ENCODE assay signal across 8 cellular contexts in the genomic region with DNA sequence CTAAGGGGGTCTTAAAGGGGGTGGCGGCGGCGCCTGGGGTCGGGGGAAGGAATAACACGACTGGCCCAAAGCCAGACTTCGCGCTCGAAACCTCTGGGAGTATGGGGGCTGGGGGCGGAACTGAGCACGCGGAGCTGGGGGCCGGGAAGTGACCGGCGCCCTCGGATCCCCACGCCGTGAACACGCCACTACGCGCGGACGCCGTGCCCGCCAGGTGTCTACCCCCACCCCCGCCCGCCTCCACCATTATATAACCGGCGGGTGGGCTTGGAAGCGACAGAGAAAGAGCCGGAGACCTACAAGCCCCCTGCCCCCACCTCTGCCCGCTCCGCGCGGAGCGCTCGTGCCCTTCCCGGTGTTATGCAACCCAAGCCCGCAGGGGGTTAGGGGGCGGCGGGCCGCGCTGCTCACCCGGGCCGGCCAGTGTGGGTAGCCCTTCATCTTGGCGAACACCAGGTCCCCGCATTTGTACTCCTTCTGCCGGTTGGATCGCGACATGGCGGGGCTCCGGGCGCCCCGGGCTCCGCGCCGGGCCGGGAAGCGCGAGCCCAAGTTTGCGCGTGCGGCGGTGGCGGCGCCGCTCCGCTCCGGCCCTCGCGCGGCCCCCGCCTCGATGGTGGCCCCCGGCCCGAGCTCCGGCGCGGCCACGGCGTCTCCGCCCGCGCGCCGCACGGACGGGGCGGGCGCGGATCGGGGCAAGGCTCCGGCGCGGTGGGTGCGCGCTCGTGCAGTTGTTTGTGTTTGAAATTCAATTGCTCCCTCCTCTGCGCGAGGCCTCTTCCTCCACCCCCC. TPM values are rescaled to one million over a fixed set of nuclear protein-coding genes. Genes with fewer than 3 reads are reported as not detected.
DNase-seq lines count a peak whose midpoint lies in the region; ATAC-seq and TF ChIP-seq lines count a peak whose summit lies in the region.

A gene (minus strand): TSS at position 744 of the 792 bp plus-strand sequence. CDS start 246 bp downstream, at position 498.

- TF ChIP-seq CTCF in AG10803 (conservative IDR thresholded peaks at IDR 0.05; ENCODE audit: low read length) (no peak), right lobe of liver (IDR thresholded peaks at IDR 0.05) (peak in 1 of 4 donors; percentile 6)

- H3K4me1 ChIP-seq in right lobe of liver = peaks cover 0 to 38% (median 20%) of the 10 kb centered on the region in 4 donors

- peak within 1 kb of the TSS; percentile 97 for H3K4me3 ChIP-seq in AG10803 (ENCODE audit: low read length)
- H3K4me3 ChIP-seq in right lobe of liver = peak within 1 kb of the TSS; percentile 73 to 89 (median 78)

- ATAC-seq in GM18909 (IDR thresholded peaks at IDR 0.05; ENCODE audit: poor library complexity, unreplicated experiment) (peak; percentile 8), HG03432 (IDR thresholded peaks at IDR 0.05; ENCODE audit: unreplicated experiment) (peak; percentile 31), right lobe of liver (no peak), GM18519 (IDR thresholded peaks at IDR 0.05; ENCODE audit: low FRiP score, unreplicated experiment) (no peak)
- ATAC-seq in stimulated activated naive CD8-positive, alpha-beta T cell treated with anti-CD3 and anti-CD28 coated beads, Interleukin-15, Interleukin-2, amounts not matched to agents 100 U/mL and 50 U/mL, for 24 hours = peak; percentile 2

- H3K9me3 ChIP-seq in right lobe of liver = no peaks in the 10 kb centered on the region

- under 1% methylated on average over 18 of the region's 99 CpGs for WGBS in right lobe of liver (ENCODE audit: insufficient coverage, low coverage, low lambda C conversion rate, missing lambda C conversion rate)

- no peaks in the 10 kb centered on the region for H3K36me3 ChIP-seq in right lobe of liver

- intact Hi-C loops in T-helper 2 cell treated with Interferon-gamma antibody and Interleukin-4, amounts not matched to agents 100 ng/mL and 5 ng/mL, for 36 hours (cut with micrococcal nuclease) = loop anchor here (1.0 to 2.0 kb wide), 5 partner anchors 10 to 91 kb away; a partner anchor contains a TSS
- intact Hi-C loops in right lobe of liver (cut with DNase I) = no loop called here

- H3K27me3 ChIP-seq in right lobe of liver = no peaks in the 10 kb centered on the region

- DNase-seq in AG10803 (ENCODE audit: low read depth) = peak; percentile 30
- DNase-seq in dermis microvascular lymphatic vessel endothelial cell (ENCODE audit: low read depth in 2 of 2) = peak in 1 of 2 donors; percentile 50
- peak; percentile 65 to 77 (median 65) for DNase-seq in right lobe of liver
- peak; percentile 52 for DNase-seq in stimulated activated naive CD8-positive, alpha-beta T cell treated with anti-CD3 and anti-CD28 coated beads, Interleukin-15, Interleukin-2, amounts not matched to agents 100 U/mL and 50 U/mL, for 24 hours

- TF ChIP-seq POLR2A in right lobe of liver (IDR thresholded peaks at IDR 0.05) = peak; percentile 61

- H3K27ac ChIP-seq in right lobe of liver = peak within 1 kb of the TSS; percentile 96 to 97 (median 97)

RNA-seq across cellular contexts. Expression of the gene that starts here (rescaled TPM):
- total RNA-seq in T-helper 2 cell treated with Interferon-gamma antibody and Interleukin-4, amounts not matched to agents 100 ng/mL and 5 ng/mL, for 36 hours = 253 and 257 TPM in 2 replicates
- total RNA-seq in dermis microvascular lymphatic vessel endothelial cell (93.6 and 114 TPM in 2 replicates), right lobe of liver (100 to 1,000 TPM; 131 to 192 (median 157) TPM)

Comparison
In these comparisons a context has a peak if more than half of its experiments do, and no peak if none do; other contexts are left out.
1. ATAC-seq: peak in GM18909 (single experiment), HG03432 (single experiment) and stimulated activated naive CD8-positive, alpha-beta T cell treated with anti-CD3 and anti-CD28 coated beads, Interleukin-15, Interleukin-2, amounts not matched to agents 100 U/mL and 50 U/mL, for 24 hours (single experiment); none in right lobe of liver (0 of 4) and GM18519 (single experiment).